In the genomic region with DNA sequence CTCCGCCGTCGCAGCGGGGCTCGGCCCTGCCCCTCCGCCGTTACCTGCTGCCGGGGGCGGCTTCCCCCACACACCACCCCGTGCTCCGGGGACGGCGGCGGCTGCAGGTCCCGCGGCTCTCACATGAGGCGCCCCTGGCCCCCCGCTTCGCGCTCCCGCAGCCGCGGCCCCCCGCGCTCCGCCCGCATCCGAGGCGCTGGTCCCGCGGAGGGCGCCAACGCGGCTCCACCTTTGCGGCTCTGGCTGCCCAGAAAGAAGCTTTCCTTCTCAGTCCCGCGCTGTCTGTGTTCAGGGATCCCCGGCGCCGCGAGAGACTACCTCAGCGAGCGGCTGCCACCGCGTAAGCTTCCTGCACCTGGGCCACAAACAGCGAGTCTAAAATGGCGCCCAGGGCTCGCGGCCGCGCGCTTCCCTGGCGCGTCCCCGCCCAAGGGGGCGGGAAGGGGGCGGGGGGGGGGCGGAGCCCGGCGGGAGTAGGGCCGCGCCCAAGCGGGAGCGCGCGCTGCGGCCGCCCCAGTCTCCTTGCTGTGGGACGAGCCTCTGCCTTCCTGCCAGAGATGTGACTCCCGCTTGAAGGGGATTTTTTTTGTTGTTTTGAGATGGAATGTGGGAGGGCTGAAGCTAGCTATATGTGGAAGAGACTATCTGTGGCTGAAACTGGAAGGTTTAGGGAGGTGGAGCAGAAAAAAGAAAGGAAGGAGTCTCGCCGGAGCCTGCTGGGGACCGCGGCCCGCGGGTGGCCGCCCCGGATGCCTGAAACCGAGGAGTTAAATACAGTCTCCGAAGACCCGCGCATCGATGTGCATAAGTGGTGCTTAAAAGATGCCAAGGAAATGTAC, we compare ENCODE assay signal across 8 cellular contexts. TPM values are rescaled to one million over a fixed set of nuclear protein-coding genes. Genes with fewer than 3 reads are reported as not detected.
DNase-seq lines count a peak whose midpoint lies in the region; ATAC-seq, FAIRE-seq and TF ChIP-seq lines count a peak whose summit lies in the region.

A gene with protein sequence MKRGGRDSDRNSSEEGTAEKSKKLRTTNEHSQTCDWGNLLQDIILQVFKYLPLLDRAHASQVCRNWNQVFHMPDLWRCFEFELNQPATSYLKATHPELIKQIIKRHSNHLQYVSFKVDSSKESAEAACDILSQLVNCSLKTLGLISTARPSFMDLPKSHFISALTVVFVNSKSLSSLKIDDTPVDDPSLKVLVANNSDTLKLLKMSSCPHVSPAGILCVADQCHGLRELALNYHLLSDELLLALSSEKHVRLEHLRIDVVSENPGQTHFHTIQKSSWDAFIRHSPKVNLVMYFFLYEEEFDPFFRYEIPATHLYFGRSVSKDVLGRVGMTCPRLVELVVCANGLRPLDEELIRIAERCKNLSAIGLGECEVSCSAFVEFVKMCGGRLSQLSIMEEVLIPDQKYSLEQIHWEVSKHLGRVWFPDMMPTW (minus strand): TSS at position 377 of the 839 bp plus-strand sequence. CDS start 5,299 bp downstream, outside the sequence.

- H3K27me3 ChIP-seq in mammary epithelial cell (ENCODE audit: insufficient read depth, low read length) (no peaks in the 10 kb centered on the region), small intestine (ENCODE audit: control insufficient read depth in 2 of 2, insufficient read depth in 2 of 2, low read length in 2 of 2) (no peaks in the 10 kb centered on the region)

- FAIRE-seq in small intestine (lab: Jason Lieb, UNC) = no peak

- H3K27ac ChIP-seq in mammary epithelial cell (ENCODE audit: insufficient read depth, low read depth, low read length) (peak within 1 kb of the TSS; percentile 85), small intestine (ENCODE audit: low read depth in 1 of 2, low read length in 1 of 2) (peak within 1 kb of the TSS; percentile 100)

- H3K4me3 ChIP-seq in WI38 (ENCODE audit: low read depth, low read length) (peak within 1 kb of the TSS; percentile 86), mammary epithelial cell (replicated peaks in 1 of 3; ENCODE audit: insufficient read depth in 1 of 3, low read depth in 2 of 3, low read length in 3 of 3) (peak within 1 kb of the TSS; percentile 83 to 95 (median 89)), small intestine (ENCODE audit: low read depth in 1 of 2, low read length in 2 of 2) (peak within 1 kb of the TSS; percentile 97 to 100)

- H3K9ac ChIP-seq in mammary epithelial cell (ENCODE audit: insufficient read depth, low read length) = peak within 1 kb of the TSS; percentile 87

- ATAC-seq in GM18868 (IDR thresholded peaks at IDR 0.05; ENCODE audit: unreplicated experiment) = peak; percentile 59
- ATAC-seq in HG03103 (IDR thresholded peaks at IDR 0.05; ENCODE audit: low read depth, unreplicated experiment) = peak; percentile 43

- intact Hi-C loops in mammary epithelial cell (cut with micrococcal nuclease) = loop anchor here (1.0 to 10.0 kb wide), 3 partner anchors 300 to 538 kb away; a partner anchor contains a TSS

- peaks cover 46% of the 10 kb centered on the region for H3K79me2 ChIP-seq in mammary epithelial cell (ENCODE audit: insufficient read depth, low read length)

- TF ChIP-seq CTCF in WI38 (IDR thresholded peaks at IDR 0.05; ENCODE audit: low read depth, low read length) (no peak), mammary epithelial cell (conservative IDR thresholded peaks at IDR 0.05 in 1 of 2, IDR thresholded peaks at IDR 0.05 in 1 of 2; ENCODE audit: extremely low read depth in 1 of 2, insufficient read depth in 1 of 2, low read depth in 1 of 2, low read length in 2 of 2) (no peak)

- peak; percentile 84 for DNase-seq in ACHN
- peak; percentile 59 for DNase-seq in NCI-H2196 (lab: John Stamatoyannopoulos, UW; ENCODE audit: unreplicated experiment)
- DNase-seq in mammary epithelial cell = peak; percentile 91
- DNase-seq in iPS-NIHi11 (ENCODE audit: low spot score) = peak; percentile 94
- DNase-seq in small intestine = peak; percentile 84

- in situ Hi-C loops in ACHN (cut with HindIII; ENCODE audit: low pct_ligation_motif_present, low pct_unique_long_range_greater_than_20kb, low sequenced_read_pairs) = no loop called here
- in situ Hi-C loops in mammary epithelial cell (cut with MboI; ENCODE audit: low sequenced_read_pairs in 2 of 2) = no loop called here

- no peaks in the 10 kb centered on the region for H4K20me1 ChIP-seq in mammary epithelial cell (ENCODE audit: insufficient read depth, low read length)

- CTCF ChIA-PET in mammary epithelial cell (lab: Charles Lee; ENCODE audit: low non-redundant PET) = interaction anchor here (0.6 to 0.7 kb wide), 2 partner anchors 166 to 452 kb away, joined by 3 read pairs; no protein-coding TSS in a partner anchor

- H3K4me1 ChIP-seq in mammary epithelial cell (ENCODE audit: insufficient read depth, low read length) (peaks cover 22% of the 10 kb centered on the region), small intestine (ENCODE audit: control insufficient read depth in 2 of 2, insufficient read depth in 1 of 2, low read depth in 1 of 2, low read length in 1 of 2) (peaks cover 4 to 8% of the 10 kb centered on the region in 2 donors)

- no TSS peak for BruUV-seq in mammary epithelial cell (replicated peaks; lab: Mats Ljungman, UMichigan)

- no peaks in the 10 kb centered on the region for H3K9me3 ChIP-seq in mammary epithelial cell (replicated peaks; ENCODE audit: insufficient read depth, low read length)
- H3K9me3 ChIP-seq in small intestine (ENCODE audit: control insufficient read depth, low read depth) = no peaks in the 10 kb centered on the region

- 2% methylated on average over 12 of the region's 83 CpGs for WGBS in mammary epithelial cell (ENCODE audit: low coverage, missing lambda C conversion rate)
- 0 to 1% (median 1%) methylated on average over 37 to 83 of the region's 83 CpGs for WGBS in small intestine, 3 donors

- peak within 1 kb of the TSS; percentile 95 for H2AFZ ChIP-seq in mammary epithelial cell (ENCODE audit: low read depth, low read length)

- dilution Hi-C loops in mammary epithelial cell (cut with HindIII; ENCODE audit: low sequenced_read_pairs) = no loop called here

- H3K36me3 ChIP-seq in mammary epithelial cell (ENCODE audit: insufficient read depth, low read length) = no peaks in the 10 kb centered on the region
- H3K36me3 ChIP-seq in small intestine (ENCODE audit: control insufficient read depth in 2 of 2, insufficient read depth in 2 of 2, low read length in 2 of 2) = peaks cover 0 to 2% of the 10 kb centered on the region in 2 donors

- peak within 1 kb of the TSS; percentile 95 for H3K4me2 ChIP-seq in mammary epithelial cell (ENCODE audit: insufficient read depth, low read depth, low read length)

RNA-seq across cellular contexts. Expression of the gene that starts here (rescaled TPM):
- total RNA-seq in mammary epithelial cell = 10 to 100 TPM; 31.9 to 44.8 TPM
- 15.7 TPM for polyA plus RNA-seq in mammary epithelial cell
- 26.4 TPM for polyA minus RNA-seq in mammary epithelial cell
- polyA plus RNA-seq in small intestine = 10 to 100 TPM; 20.6 to 33.5 (median 28.0) TPM

Comparison
In these comparisons a context has a peak if more than half of its experiments do, and no peak if none do; other contexts are left out.
1. Peak in every context shown above with its lines: DNase-seq, ATAC-seq, H3K4me3 ChIP-seq and H3K27ac ChIP-seq.